In the genomic region with DNA sequence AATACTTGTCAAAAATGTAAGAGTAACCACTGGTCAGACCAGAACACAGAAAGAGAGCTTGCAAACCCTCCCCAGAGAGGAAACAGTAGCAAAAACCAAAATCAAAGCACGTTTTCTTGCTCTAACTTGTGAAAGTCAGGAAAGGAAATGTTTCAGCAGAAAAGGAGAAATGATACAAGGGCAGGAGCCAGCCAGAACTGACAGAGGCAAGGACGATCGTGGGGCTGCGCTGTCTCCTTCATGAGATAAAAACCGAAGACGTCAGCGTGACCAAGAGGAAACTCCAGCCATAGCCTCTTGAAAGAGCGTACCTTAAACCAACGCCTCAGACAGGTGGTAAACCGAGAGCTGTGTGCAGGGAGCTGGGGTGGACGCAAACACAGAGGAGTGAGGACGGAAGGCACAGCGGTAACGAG, we compare ENCODE assay signal across 11 cellular contexts. TPM values are rescaled to one million over a fixed set of nuclear protein-coding genes. Genes with fewer than 3 reads are reported as not detected.
DNase-seq lines count a peak whose midpoint lies in the region; ATAC-seq and TF ChIP-seq lines count a peak whose summit lies in the region.
"Had no signal": no experiment of that assay in that cellular context is flagged by ENCODE, and none has a peak within 500 bp of the region (broad histone marks: within the 10 kb centered on the region; RNA-seq: fewer than 3 reads in every experiment).

No MANE protein-coding gene starts in this region.

- H3K36me3 ChIP-seq in CD4-positive, CD25-positive, alpha-beta regulatory T cell (ENCODE audit: control insufficient read depth, insufficient read depth, low read length), result no peaks in the 10 kb centered on the region
- no peaks in the 10 kb centered on the region; the same call in 1 of the 2 replicates for H3K36me3 ChIP-seq in OCI-LY1 (ENCODE audit: insufficient read depth, low read length)

- H3K27me3 Mint-ChIP-seq in CD4-positive, CD25-positive, alpha-beta regulatory T cell, result peaks cover 5% of the 10 kb centered on the region
- no peaks in the 10 kb centered on the region for H3K27me3 Mint-ChIP-seq in chondrocyte (ENCODE audit: low read depth)

- H3K4me1 ChIP-seq in CD4-positive, CD25-positive, alpha-beta regulatory T cell (ENCODE audit: control insufficient read depth, insufficient read depth, low read length, poor library complexity, severe bottlenecking), result no peaks in the 10 kb centered on the region
- H3K4me1 ChIP-seq in OCI-LY1 (ENCODE audit: insufficient read depth, low read length, severe bottlenecking), result peaks cover 59% of the 10 kb centered on the region

- H3K36me3 Mint-ChIP-seq in CD4-positive, CD25-positive, alpha-beta regulatory T cell, result no peaks in the 10 kb centered on the region
- peaks cover 34% of the 10 kb centered on the region for H3K36me3 Mint-ChIP-seq in chondrocyte (ENCODE audit: low read depth)

- no peak overlapping the region for H3K4me3 ChIP-seq in CD4-positive, CD25-positive, alpha-beta regulatory T cell (ENCODE audit: low read depth, low read length)
- peak overlapping the region; percentile 46 for H3K4me3 ChIP-seq in OCI-LY1 (ENCODE audit: low read depth, low read length, poor library complexity, severe bottlenecking)

- H3K9ac ChIP-seq in OCI-LY1 (ENCODE audit: low read length), result peak overlapping the region; percentile 28

- peaks cover 0 to 5% (median 0%) of the 10 kb centered on the region in 7 donors for H3K9me3 Mint-ChIP-seq in CD4-positive, CD25-positive, alpha-beta regulatory T cell
- no peaks in the 10 kb centered on the region for H3K9me3 Mint-ChIP-seq in chondrocyte (ENCODE audit: low read depth)
- H3K9me3 Mint-ChIP-seq: activated T-helper 17 cell treated with anti-CD3 and anti-CD28 coated beads, Interleukin-2, amount 50 U/mL, for 72 hours had no signal

- H2AFZ ChIP-seq in OCI-LY1 (ENCODE audit: low read length), result no peak overlapping the region

- no peaks in the 10 kb centered on the region for H3K4me1 Mint-ChIP-seq in CD4-positive, CD25-positive, alpha-beta regulatory T cell
- no peaks in the 10 kb centered on the region for H3K4me1 Mint-ChIP-seq in chondrocyte (ENCODE audit: low read depth)
- H3K4me1 Mint-ChIP-seq: activated T-helper 17 cell treated with anti-CD3 and anti-CD28 coated beads, Interleukin-2, amount 50 U/mL, for 72 hours had no signal

- H3K4me3 Mint-ChIP-seq in CD4-positive, CD25-positive, alpha-beta regulatory T cell, result no peak overlapping the region
- H3K4me3 Mint-ChIP-seq in chondrocyte (ENCODE audit: unreplicated experiment), result no peak overlapping the region
- H3K4me3 Mint-ChIP-seq: activated T-helper 17 cell treated with anti-CD3 and anti-CD28 coated beads, Interleukin-2, amount 50 U/mL, for 72 hours had no signal

- peaks cover 0 to 2% of the 10 kb centered on the region in 2 experiments for H3K9me3 ChIP-seq in CD4-positive, CD25-positive, alpha-beta regulatory T cell (ENCODE audit: control insufficient read depth in 2 of 2, low read length in 2 of 2)
- peaks cover 4% of the 10 kb centered on the region for H3K9me3 ChIP-seq in OCI-LY1 (ENCODE audit: low read length)

- no peaks in the 10 kb centered on the region for H3K9me2 ChIP-seq in OCI-LY1 (ENCODE audit: low read depth, low read length)

- intact Hi-C loops in posterior cingulate gyrus (cut with DNase I) (no loop called here), cardiac septum (cut with DNase I) (loop anchor here (5.0 kb wide), 1 partner anchor 32 kb away; no protein-coding TSS in a partner anchor)

- H3F3A ChIP-seq in OCI-LY1 (ENCODE audit: insufficient read depth, low read length), result peaks cover 5% of the 10 kb centered on the region

- H3K79me2 ChIP-seq in OCI-LY1 (ENCODE audit: insufficient read depth, low read length), result no peaks in the 10 kb centered on the region

- H3K27ac ChIP-seq in CD4-positive, CD25-positive, alpha-beta regulatory T cell (ENCODE audit: insufficient read depth, low read length, poor library complexity, severe bottlenecking), result no peak overlapping the region
- H3K27ac ChIP-seq in OCI-LY1 (ENCODE audit: low read depth, low read length, poor library complexity, severe bottlenecking), result peak overlapping the region; percentile 89

- no peak overlapping the region for H3K27ac Mint-ChIP-seq in CD4-positive, CD25-positive, alpha-beta regulatory T cell
- no peak overlapping the region for H3K27ac Mint-ChIP-seq in chondrocyte (ENCODE audit: unreplicated experiment)
- H3K27ac Mint-ChIP-seq: activated T-helper 17 cell treated with anti-CD3 and anti-CD28 coated beads, Interleukin-2, amount 50 U/mL, for 72 hours had no signal

- no peaks in the 10 kb centered on the region for H4K20me1 ChIP-seq in OCI-LY1 (ENCODE audit: insufficient read depth, low read length)

- DNase-seq in CD4-positive, CD25-positive, alpha-beta regulatory T cell, result no peak
- DNase-seq in posterior cingulate gyrus (no peak), chondrocyte (ENCODE audit: low spot score) (no peak), GDM1 (lab: John Stamatoyannopoulos, UW) (no peak), cardiac septum (ENCODE audit: low spot score) (no peak)
- DNase-seq: midbrain; stimulated activated CD4-positive, alpha-beta T cell treated with anti-CD3 and anti-CD28 coated beads, Interleukin-2, amount 100 ng/mL, for 24 hours had no signal

- peak overlapping the region; percentile 63 for H3K4me2 ChIP-seq in OCI-LY1 (ENCODE audit: low read length)

- TF ChIP-seq CTCF in OCI-LY1 (IDR thresholded peaks at IDR 0.05; ENCODE audit: low read length) (no peak), chondrocyte (IDR thresholded peaks at IDR 0.05) (no peak)

- ATAC-seq in CD4-positive, CD25-positive, alpha-beta regulatory T cell (ENCODE audit: low read depth in 2 of 2), result peak; percentile 31 to 42
- ATAC-seq in GM19328 (IDR thresholded peaks at IDR 0.05; ENCODE audit: unreplicated experiment) (peak; percentile 62), HG02981 (IDR thresholded peaks at IDR 0.05; ENCODE audit: unreplicated experiment) (peak; percentile 49)
- ATAC-seq: activated T-helper 17 cell treated with anti-CD3 and anti-CD28 coated beads, Interleukin-2, amount 50 U/mL, for 72 hours had no signal

- no peaks in the 10 kb centered on the region for H3K27me3 ChIP-seq in CD4-positive, CD25-positive, alpha-beta regulatory T cell (ENCODE audit: control insufficient read depth, insufficient read depth, low read length)
- no peaks in the 10 kb centered on the region; the same call in 1 of the 2 replicates for H3K27me3 ChIP-seq in OCI-LY1 (ENCODE audit: insufficient read depth, low read length)

RNA-seq across cellular contexts. Expression of a gene that starts 27.5 kb away (rescaled TPM):
- 0.91 TPM for total RNA-seq in CD4-positive, CD25-positive, alpha-beta regulatory T cell
- under 1 TPM in 1 of 4 donors, not detected in 3; 0.30 TPM for polyA plus RNA-seq in CD4-positive, CD25-positive, alpha-beta regulatory T cell
- 156 to 368 TPM (median 355 TPM) in 3 replicates for total RNA-seq in chondrocyte
- total RNA-seq in cardiac septum, result 101 TPM

RNA-seq across cellular contexts. Expression of a gene that starts 36.9 kb away (rescaled TPM):
- total RNA-seq in CD4-positive, CD25-positive, alpha-beta regulatory T cell, result 67.9 TPM
- polyA plus RNA-seq in CD4-positive, CD25-positive, alpha-beta regulatory T cell, result 100 to 1,000 TPM in 3 of 4 donors, 10 to 100 TPM in 1; 89.4 to 117 (median 103) TPM
- total RNA-seq in chondrocyte, result 83.0 to 94.7 TPM (median 87.2 TPM) in 3 replicates
- total RNA-seq in cardiac septum, result 79.9 TPM

RNA-seq across cellular contexts. Expression of a gene that starts 47.2 kb away (rescaled TPM):
- total RNA-seq in CD4-positive, CD25-positive, alpha-beta regulatory T cell, result 1,991 TPM
- polyA plus RNA-seq in CD4-positive, CD25-positive, alpha-beta regulatory T cell, result 1,000 to 10,000 TPM; 1,945 to 3,094 (median 2,628) TPM
- total RNA-seq in chondrocyte, result 830 to 911 TPM (median 873 TPM) in 3 replicates
- 466 TPM for total RNA-seq in cardiac septum

Comparison
In these comparisons a context has a peak if more than half of its experiments do, and no peak if none do; other contexts are left out.
1. RNA of a gene that starts 27.5 kb away (total RNA-seq): 156 to 368 TPM in chondrocyte and 101 TPM in cardiac septum (single experiment); 0.91 TPM in CD4-positive, CD25-positive, alpha-beta regulatory T cell (single experiment); every median in the first group is over 10 times any median in the second.
2. Peak in every context shown above with its lines, with median percentiles within 50 percentile points of each other: ATAC-seq.